12 cellular contexts compared by ENCODE assay signal in genomic region chr4:76703123-76703490, GRCh38.
DNase-seq lines count a peak whose midpoint lies in the region; ATAC-seq and TF ChIP-seq lines count a peak whose summit lies in the region.
"Had no signal": no experiment of that assay in that cellular context is flagged by ENCODE, and none has a peak within 500 bp of the region (broad histone marks: within the 10 kb centered on the region; RNA-seq: fewer than 3 reads in every experiment).

No MANE protein-coding gene starts in this region.

- TF ChIP-seq RAD21 in HCT116 (IDR thresholded peaks at IDR 0.05; ENCODE audit: low read depth) = no peak

- ATAC-seq in HCT116 (peak; percentile 65), SK-N-SH treated with all-trans-retinoic acid at 6 μM for 48 hours (peak; percentile 59), foreskin keratinocyte (peak; percentile 86), HG02571 (IDR thresholded peaks at IDR 0.05; ENCODE audit: unreplicated experiment) (no peak), GM21723 (IDR thresholded peaks at IDR 0.05; ENCODE audit: unreplicated experiment) (no peak)
- ATAC-seq: activated CD8-positive, alpha-beta memory T cell treated with anti-CD3 and anti-CD28 coated beads, Interleukin-2, amount 10 ng/mL, durations not matched to agents 7 days and 5 days had no signal

- no peaks in the 10 kb centered on the region for H4K20me1 ChIP-seq in HCT116 (ENCODE audit: insufficient read depth)

- no peak for TF ChIP-seq EP300 in sigmoid colon (IDR thresholded peaks at IDR 0.05)

- no TSS peak for BruUV-seq in HCT116 (replicated peaks; lab: Mats Ljungman, UMichigan)

- H3K36me3 ChIP-seq in HCT116 (ENCODE audit: control insufficient read depth in 1 of 2, insufficient read depth in 2 of 2, low read length in 2 of 2) = no peaks in the 10 kb centered on the region; a peak in 1 of 4 replicates
- H3K36me3 ChIP-seq in sigmoid colon = no peaks in the 10 kb centered on the region
- H3K36me3 ChIP-seq: tibial nerve had no signal

- H3K9me3 ChIP-seq in HCT116 (ENCODE audit: control insufficient read depth in 1 of 2, insufficient read depth in 1 of 2, low read depth in 1 of 2, low read length in 2 of 2) = no peaks in the 10 kb centered on the region
- no peaks in the 10 kb centered on the region for H3K9me3 ChIP-seq in sigmoid colon
- H3K9me3 ChIP-seq: tibial nerve had no signal

- H3K4me1 ChIP-seq in HCT116 (ENCODE audit: control insufficient read depth in 1 of 2, insufficient read depth in 2 of 2, low read length in 2 of 2) = peaks cover 39 to 53% of the 10 kb centered on the region in 2 experiments
- peaks cover 31% of the 10 kb centered on the region for H3K4me1 ChIP-seq in foreskin keratinocyte
- peaks cover 0 to 60% (median 44%) of the 10 kb centered on the region in 4 donors for H3K4me1 ChIP-seq in sigmoid colon

- H3K4me3 ChIP-seq in HCT116 (replicated peaks in 1 of 2; ENCODE audit: low read depth in 1 of 2, low read length in 2 of 2) = peak overlapping the region in 1 of 2 experiments; percentile 5; a peak in 1 of 4 replicates
- no peak overlapping the region for H3K4me3 ChIP-seq in sigmoid colon
- H3K4me3 ChIP-seq: tibial nerve had no signal

- no peak overlapping the region for H2AFZ ChIP-seq in HCT116 (ENCODE audit: low read depth, low read length, poor library complexity, severe bottlenecking)

- no peaks in the 10 kb centered on the region for H3K9me3 Mint-ChIP-seq in glutamatergic neuron (ENCODE audit: unreplicated experiment)
- H3K9me3 Mint-ChIP-seq: CD8-positive, alpha-beta memory T cell had no signal

- 23 to 71% methylated on average over 1 of the region's 1 CpG for WGBS in sigmoid colon, 2 donors

- H3K27ac ChIP-seq in HCT116 (ENCODE audit: low read depth, low read length) = peak overlapping the region; percentile 86
- peak overlapping the region; percentile 51 for H3K27ac ChIP-seq in foreskin keratinocyte
- H3K27ac ChIP-seq in sigmoid colon = peak overlapping the region; percentile 38 to 73 (median 58)

- no peaks in the 10 kb centered on the region for H3K9me2 ChIP-seq in HCT116 (ENCODE audit: insufficient read depth)

- RAD21 ChIA-PET in HCT116 (lab: Charles Lee; ENCODE audit: low non-redundant PET in 1 of 2, low total read pairs in 2 of 2, uncharacterized antibody in 2 of 2, unreplicated experiment in 2 of 2) = no interaction called here

- TF ChIP-seq POLR2A in HCT116 (IDR thresholded peaks at IDR 0.05; ENCODE audit: borderline replicate concordance, extremely low read depth, insufficient read depth, insufficient read length) (no peak), sigmoid colon (IDR thresholded peaks at IDR 0.05) (no peak)

- H3K4me3 Mint-ChIP-seq in glutamatergic neuron (ENCODE audit: unreplicated experiment) = no peak overlapping the region
- H3K4me3 Mint-ChIP-seq: activated CD8-positive, alpha-beta memory T cell treated with anti-CD3 and anti-CD28 coated beads, Interleukin-2, amount 10 ng/mL, durations not matched to agents 7 days and 5 days; CD8-positive, alpha-beta memory T cell had no signal

- peak; percentile 28 for DNase-seq in HCT116 (ENCODE audit: low read depth, low spot score)
- peak; percentile 60 to 85 for DNase-seq in foreskin keratinocyte
- DNase-seq in sigmoid colon = no peak
- no peak for DNase-seq in T-helper 2 cell
- DNase-seq in glutamatergic neuron = no peak
- DNase-seq: activated CD8-positive, alpha-beta memory T cell treated with anti-CD3 and anti-CD28 coated beads, Interleukin-2, amount 10 ng/mL, durations not matched to agents 7 days and 5 days; CD8-positive, alpha-beta memory T cell; NCI-H1417 treated with DMSO at 0.1 percent for 48 hours had no signal

- intact Hi-C loops in HCT116 (cut with micrococcal nuclease) (no loop called here), sigmoid colon (cut with DNase I) (no loop called here)

- H3K27ac Mint-ChIP-seq in glutamatergic neuron (ENCODE audit: unreplicated experiment) = no peak overlapping the region
- H3K27ac Mint-ChIP-seq: activated CD8-positive, alpha-beta memory T cell treated with anti-CD3 and anti-CD28 coated beads, Interleukin-2, amount 10 ng/mL, durations not matched to agents 7 days and 5 days; CD8-positive, alpha-beta memory T cell had no signal

- TF ChIP-seq CTCF in HCT116 (IDR thresholded peaks at IDR 0.05 in 2 of 3, conservative IDR thresholded peaks at IDR 0.05 in 1 of 3; ENCODE audit: borderline replicate concordance in 1 of 3, insufficient read depth in 1 of 3, low read depth in 2 of 3, low read length in 2 of 3) (no peak), foreskin keratinocyte (conservative IDR thresholded peaks at IDR 0.05) (no peak), sigmoid colon (IDR thresholded peaks at IDR 0.05) (no peak), glutamatergic neuron (IDR thresholded peaks at IDR 0.05; ENCODE audit: partially characterized antibody, unreplicated experiment) (no peak)

- H3K79me2 ChIP-seq in HCT116 (ENCODE audit: insufficient read depth, low read length) = peaks cover 63% of the 10 kb centered on the region

- H3K9ac ChIP-seq in HCT116 (ENCODE audit: low read length) = peak overlapping the region; percentile 34

- H3K27me3 ChIP-seq in HCT116 (ENCODE audit: insufficient read depth, low read length) (no peaks in the 10 kb centered on the region), foreskin keratinocyte (no peaks in the 10 kb centered on the region), sigmoid colon (no peaks in the 10 kb centered on the region)
- H3K27me3 ChIP-seq: tibial nerve had no signal

- CTCF ChIA-PET in HCT116 (lab: Charles Lee) = no interaction called here

- POLR2A ChIA-PET in HCT116 (lab: Charles Lee) = no interaction called here

- peak overlapping the region; percentile 69 for H3K4me2 ChIP-seq in HCT116 (ENCODE audit: low read length)

- peaks cover 6% of the 10 kb centered on the region for H3K4me1 Mint-ChIP-seq in glutamatergic neuron (ENCODE audit: low read depth, unreplicated experiment)
- H3K4me1 Mint-ChIP-seq: activated CD8-positive, alpha-beta memory T cell treated with anti-CD3 and anti-CD28 coated beads, Interleukin-2, amount 10 ng/mL, durations not matched to agents 7 days and 5 days; CD8-positive, alpha-beta memory T cell had no signal

- H3K27me3 Mint-ChIP-seq in glutamatergic neuron (ENCODE audit: unreplicated experiment) = no peaks in the 10 kb centered on the region

- no peaks in the 10 kb centered on the region for H3K36me3 Mint-ChIP-seq in glutamatergic neuron (ENCODE audit: unreplicated experiment)
- H3K36me3 Mint-ChIP-seq: activated CD8-positive, alpha-beta memory T cell treated with anti-CD3 and anti-CD28 coated beads, Interleukin-2, amount 10 ng/mL, durations not matched to agents 7 days and 5 days; CD8-positive, alpha-beta memory T cell had no signal

TF ChIP-seq in HCT116, 20 proteins besides CTCF, POLR2A, EP300 and RAD21 (continues in another document):
- TF ChIP-seq REST (IDR thresholded peaks at IDR 0.05; ENCODE audit: low read depth) = no peak
- TF ChIP-seq SP1 (IDR thresholded peaks at IDR 0.05; ENCODE audit: low read depth) = peak; percentile 23; the same call in 1 of the 2 replicates

TF ChIP-seq in SK-N-SH treated with all-trans-retinoic acid at 6 μM for 48 hours, 23 proteins besides CTCF, POLR2A, EP300 and RAD21 (continues in another document):
- TF ChIP-seq PATZ1 (CRISPR knock-in tag; IDR thresholded peaks at IDR 0.05; ENCODE audit: borderline replicate concordance) = no peak
- TF ChIP-seq ZNF70 (CRISPR knock-in tag; IDR thresholded peaks at IDR 0.05) = no peak
- TF ChIP-seq BACH2 (CRISPR knock-in tag; IDR thresholded peaks at IDR 0.05; ENCODE audit: borderline replicate concordance) = no peak
- no peak for TF ChIP-seq TOX (CRISPR knock-in tag; IDR thresholded peaks at IDR 0.05; ENCODE audit: borderline replicate concordance)
- TF ChIP-seq ZNF565 (CRISPR knock-in tag; conservative IDR thresholded peaks at IDR 0.05; ENCODE audit: low read depth) = no peak
- TF ChIP-seq ISL1 (CRISPR knock-in tag; IDR thresholded peaks at IDR 0.05) = no peak
- no peak for TF ChIP-seq ZNF8 (CRISPR knock-in tag; IDR thresholded peaks at IDR 0.05)
- TF ChIP-seq ZFP3 (CRISPR knock-in tag; IDR thresholded peaks at IDR 0.05) = no peak
- TF ChIP-seq GLIS3 (CRISPR knock-in tag; IDR thresholded peaks at IDR 0.05) = no peak
- TF ChIP-seq CSRNP3 (CRISPR knock-in tag; IDR thresholded peaks at IDR 0.05) = no peak
- no peak for TF ChIP-seq ZC3H10 (CRISPR knock-in tag; IDR thresholded peaks at IDR 0.05)
- TF ChIP-seq PPARA (CRISPR knock-in tag; IDR thresholded peaks at IDR 0.05; ENCODE audit: borderline replicate concordance) = no peak
- TF ChIP-seq ARNTL (CRISPR knock-in tag; IDR thresholded peaks at IDR 0.05; ENCODE audit: borderline replicate concordance, low read depth) = no peak
- TF ChIP-seq RARB (CRISPR knock-in tag; IDR thresholded peaks at IDR 0.05) = no peak
- no peak for TF ChIP-seq ZFP30 (CRISPR knock-in tag; IDR thresholded peaks at IDR 0.05)
- TF ChIP-seq TCF4 (CRISPR knock-in tag; IDR thresholded peaks at IDR 0.05; ENCODE audit: borderline replicate concordance) = no peak

Comparison
In these comparisons a context has a peak if more than half of its experiments do, and no peak if none do; other contexts are left out.
1. ATAC-seq: peak in HCT116 (single experiment), SK-N-SH treated with all-trans-retinoic acid at 6 μM for 48 hours (single experiment) and foreskin keratinocyte (single experiment); none in HG02571 (single experiment) and GM21723 (single experiment).
2. DNase-seq: peak in HCT116 (single experiment) and foreskin keratinocyte (2 of 2); none in sigmoid colon (single experiment), T-helper 2 cell (0 of 5) and glutamatergic neuron (single experiment).
3. Peak in every context shown above with its lines, with median percentiles within 50 percentile points of each other: H3K27ac ChIP-seq.